In genomic region chr11:20048246-20048645, GRCh38 we compare ENCODE assay signal across 22 cellular contexts.
DNase-seq lines count a peak whose midpoint lies in the region; FAIRE-seq and TF ChIP-seq lines count a peak whose summit lies in the region.
"Had no signal": no experiment of that assay in that cellular context is flagged by ENCODE, and none has a peak within 500 bp of the region (broad histone marks: within the 10 kb centered on the region; RNA-seq: fewer than 3 reads in every experiment).

No MANE protein-coding gene starts in this region.

- POLR2A ChIA-PET in MCF 10A (lab: Yijun Ruan, JAX): interaction anchor here (0.9 to 22.8 kb wide), 4 partner anchors 10 to 63 kb away, joined by 3 to 691 read pairs (median 172); no protein-coding TSS in a partner anchor

- no peak for FAIRE-seq in GM12891 (lab: Jason Lieb, UNC)
- FAIRE-seq: TTC549 had no signal

- H3K4me3 Mint-ChIP-seq in MCF 10A (ENCODE audit: unreplicated experiment): no peak overlapping the region
- H3K4me3 Mint-ChIP-seq: immature natural killer cell; naive thymus-derived CD4-positive, alpha-beta T cell had no signal

- TF ChIP-seq CTCF in MCF 10A (IDR thresholded peaks at IDR 0.05; ENCODE audit: unreplicated experiment) (no peak), breast epithelium (IDR thresholded peaks at IDR 0.05) (no peak), cardiac fibroblast (IDR thresholded peaks at IDR 0.05; ENCODE audit: low read depth, low read length) (no peak), right atrium auricular region (IDR thresholded peaks at IDR 0.05) (no peak), thyroid gland (IDR thresholded peaks at IDR 0.05) (no peak)

- H3K36me3 ChIP-seq in breast epithelium (no peaks in the 10 kb centered on the region), right atrium auricular region (peaks cover 13% of the 10 kb centered on the region), thyroid gland (peaks cover 16 to 24% of the 10 kb centered on the region in 2 donors)

- H3K27ac ChIP-seq in breast epithelium: peak overlapping the region in 1 of 2 donors; percentile 57
- H3K27ac ChIP-seq in right atrium auricular region: peak overlapping the region; percentile 87 to 89
- peak overlapping the region; percentile 47 to 87 (median 81) for H3K27ac ChIP-seq in thyroid gland

- H3K27me3 Mint-ChIP-seq in MCF 10A (ENCODE audit: insufficient read depth, unreplicated experiment): no peaks in the 10 kb centered on the region

- H3K4me3 ChIP-seq in breast epithelium (no peak overlapping the region), cardiac fibroblast (replicated peaks in 1 of 2; ENCODE audit: low read depth in 2 of 2, low read length in 2 of 2) (no peak overlapping the region), right atrium auricular region (peak overlapping the region; percentile 36 to 46), thyroid gland (replicated peaks in 1 of 3) (no peak overlapping the region)
- H3K4me3 ChIP-seq: lung had no signal

- 75 to 85% methylated on average over 3 of the region's 3 CpGs for WGBS in thyroid gland, 2 donors

- H3K27ac Mint-ChIP-seq in MCF 10A (ENCODE audit: low read depth, unreplicated experiment): peak overlapping the region; percentile 93
- H3K27ac Mint-ChIP-seq: immature natural killer cell; naive thymus-derived CD4-positive, alpha-beta T cell had no signal

- no TSS peak for BruUV-seq in MCF 10A (replicated peaks; lab: Mats Ljungman, UMichigan)

- H3K36me3 Mint-ChIP-seq in MCF 10A (ENCODE audit: insufficient read depth, unreplicated experiment): peaks cover 100% of the 10 kb centered on the region
- H3K36me3 Mint-ChIP-seq: naive thymus-derived CD4-positive, alpha-beta T cell had no signal

- H3K4me1 ChIP-seq in breast epithelium: no peaks in the 10 kb centered on the region
- H3K4me1 ChIP-seq in right atrium auricular region: peaks cover 0 to 37% of the 10 kb centered on the region in 2 donors
- H3K4me1 ChIP-seq in thyroid gland: peaks cover 45 to 49% of the 10 kb centered on the region in 2 donors

- peaks cover 55% of the 10 kb centered on the region for H3K4me1 Mint-ChIP-seq in MCF 10A (ENCODE audit: insufficient read depth, unreplicated experiment)

- CTCF ChIA-PET in MCF 10A (lab: Yijun Ruan, JAX): interaction anchor here (0.6 to 3.4 kb wide), 7 partner anchors 13 to 1273 kb away, joined by 3 to 15 read pairs (median 5); no protein-coding TSS in a partner anchor

- TF ChIP-seq POLR2A in breast epithelium (IDR thresholded peaks at IDR 0.05) (no peak), thyroid gland (IDR thresholded peaks at IDR 0.05) (no peak), GM12891 (IDR thresholded peaks at IDR 0.05; ENCODE audit: low read depth, low read length) (no peak)

- intact Hi-C loops in MCF 10A (cut with micrococcal nuclease) (no loop called here), breast epithelium (cut with DNase I; ENCODE audit: low total_unique reads) (loop anchor here (2.0 kb wide), 1 partner anchor 39 kb away; no protein-coding TSS in a partner anchor), thyroid gland (cut with DNase I) (no loop called here)

- H3K27me3 ChIP-seq in breast epithelium (no peaks in the 10 kb centered on the region), right atrium auricular region (no peaks in the 10 kb centered on the region), thyroid gland (no peaks in the 10 kb centered on the region)

- DNase-seq in MCF 10A (ENCODE audit: unreplicated experiment) (no peak), breast epithelium (ENCODE audit: low spot score in 2 of 2) (no peak), cardiac fibroblast (ENCODE audit: low read depth in 2 of 2) (peak; percentile 29 to 40), right atrium auricular region (ENCODE audit: low spot score) (no peak), thyroid gland (no peak), NCI-H2171 (lab: John Stamatoyannopoulos, UW) (no peak), GM12891 (ENCODE audit: insufficient read length, low spot score) (no peak)
- no peak for DNase-seq in activated CD4-positive, alpha-beta T cell treated with anti-CD3 and anti-CD28 coated beads for 48 hours
- DNase-seq: 8988T; activated CD4-positive, alpha-beta T cell treated with anti-CD3 and anti-CD28 coated beads for 4 hours; activated CD8-positive, alpha-beta memory T cell treated with anti-CD3 and anti-CD28 coated beads, Interleukin-2, amount 50 U/mL, for 48 hours; anterior cingulate cortex; C1 segment of cervical spinal cord; immature natural killer cell; naive thymus-derived CD4-positive, alpha-beta T cell; NCI-H1436 treated with DMSO at 0.1 percent for 48 hours; NCI-H748 treated with DMSO at 0.1 percent for 48 hours; PC-3; posterior cingulate gyrus; stimulated activated CD4-positive, alpha-beta T cell treated with anti-CD3 and anti-CD28 coated beads, Interleukin-12 subunit alpha, Interleukin-12 subunit beta, amount 100 ng/mL, for 4 hours had no signal

- H3K9me3 ChIP-seq in breast epithelium (no peaks in the 10 kb centered on the region), right atrium auricular region (no peaks in the 10 kb centered on the region), thyroid gland (no peaks in the 10 kb centered on the region)

- H3K9me3 Mint-ChIP-seq in MCF 10A (ENCODE audit: unreplicated experiment): no peaks in the 10 kb centered on the region
- H3K9me3 Mint-ChIP-seq: immature natural killer cell had no signal

TF ChIP-seq in GM12891, 5 proteins besides CTCF, POLR2A, EP300 and RAD21:
- no peak for TF ChIP-seq POLR2AphosphoS5 (IDR thresholded peaks at IDR 0.05; ENCODE audit: low read depth, low read length)

Comparison
In these comparisons a context has a peak if more than half of its experiments do, and no peak if none do; other contexts are left out.
1. DNase-seq: peak in cardiac fibroblast (2 of 2); none in MCF 10A (single experiment), breast epithelium (0 of 2), right atrium auricular region (single experiment), thyroid gland (0 of 2), activated CD4-positive, alpha-beta T cell treated with anti-CD3 and anti-CD28 coated beads for 48 hours (single experiment), NCI-H2171 (single experiment) and GM12891 (single experiment).
2. H3K4me3 ChIP-seq: peak in right atrium auricular region (2 of 2); none in breast epithelium (0 of 3), cardiac fibroblast (0 of 2) and thyroid gland (0 of 3).